Comparison of ENCODE assay signal across 8 cellular contexts in the genomic region with DNA sequence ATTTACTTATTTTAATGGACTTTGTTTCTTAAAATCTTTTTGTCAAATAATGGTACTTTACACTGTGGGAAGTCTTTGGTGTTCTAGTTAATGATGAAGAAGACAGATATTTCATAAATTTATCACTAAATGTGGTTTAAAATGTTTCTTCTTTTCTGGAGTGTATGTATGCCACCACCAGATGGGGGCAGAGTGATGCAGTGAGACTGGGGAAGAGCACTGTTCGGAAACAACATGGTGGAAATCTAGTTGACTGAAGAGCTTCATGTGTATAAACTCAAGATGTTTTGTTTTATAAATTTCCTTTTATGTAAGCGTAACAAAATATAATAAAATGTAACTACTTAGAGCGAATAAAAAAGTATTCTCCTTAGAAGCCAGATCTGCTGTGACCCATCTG.
DNase-seq lines count a peak whose midpoint lies in the region; ATAC-seq and TF ChIP-seq lines count a peak whose summit lies in the region.

No MANE protein-coding gene starts in this region.

- H3K4me3 ChIP-seq in brain microvascular endothelial cell (ENCODE audit: low read depth, low read length): no peak overlapping the region

- in situ Hi-C loops in brain microvascular endothelial cell (cut with HindIII; ENCODE audit: low pct_ligation_motif_present, low sequenced_read_pairs): loop anchor here (25.0 kb wide), 1 partner anchor 260 kb away; no protein-coding TSS in a partner anchor

- H3K4me3 Mint-ChIP-seq in progenitor cell of endocrine pancreas (ENCODE audit: low read depth): no peak overlapping the region

- DNase-seq in NCI-H2227 (lab: John Stamatoyannopoulos, UW; ENCODE audit: unreplicated experiment): peak; percentile 21
- DNase-seq in NCI-H2227 treated with DMSO at 0.1 percent for 48 hours (lab: John Stamatoyannopoulos, UW): no peak
- DNase-seq in NCI-H146 (lab: John Stamatoyannopoulos, UW): peak; percentile 46
- DNase-seq in brain microvascular endothelial cell: peak; percentile 33
- no peak for DNase-seq in progenitor cell of endocrine pancreas (ENCODE audit: low spot score, unreplicated experiment)

- H3K27ac Mint-ChIP-seq in progenitor cell of endocrine pancreas: no peak overlapping the region

- no peaks in the 10 kb centered on the region for H3K36me3 ChIP-seq in brain microvascular endothelial cell (replicated peaks)

- TF ChIP-seq CTCF in brain microvascular endothelial cell (IDR thresholded peaks at IDR 0.05; ENCODE audit: low read depth, low read length, missing control alignments) (peak; percentile 80), progenitor cell of endocrine pancreas (IDR thresholded peaks at IDR 0.05; ENCODE audit: unreplicated experiment) (peak; percentile 45)

- no peaks in the 10 kb centered on the region for H3K27me3 Mint-ChIP-seq in progenitor cell of endocrine pancreas

- no peaks in the 10 kb centered on the region for H3K27me3 ChIP-seq in brain microvascular endothelial cell (replicated peaks)

- no peaks in the 10 kb centered on the region for H3K36me3 Mint-ChIP-seq in progenitor cell of endocrine pancreas (ENCODE audit: insufficient read depth)

- H3K4me1 Mint-ChIP-seq in progenitor cell of endocrine pancreas (ENCODE audit: low read depth): no peaks in the 10 kb centered on the region

- ATAC-seq in HG02973 (IDR thresholded peaks at IDR 0.05; ENCODE audit: unreplicated experiment) (no peak), HG02885 (IDR thresholded peaks at IDR 0.05; ENCODE audit: poor library complexity, unreplicated experiment) (no peak), GM21381 (IDR thresholded peaks at IDR 0.05; ENCODE audit: unreplicated experiment) (no peak)

- H3K27ac ChIP-seq in brain microvascular endothelial cell: no peak overlapping the region

- H3K9me3 Mint-ChIP-seq in progenitor cell of endocrine pancreas (ENCODE audit: low read depth): peaks cover 9% of the 10 kb centered on the region

Comparison
In these comparisons a context has a peak if more than half of its experiments do, and no peak if none do; other contexts are left out.
1. DNase-seq: peak in NCI-H2227 (single experiment), NCI-H146 (single experiment) and brain microvascular endothelial cell (single experiment); none in NCI-H2227 treated with DMSO at 0.1 percent for 48 hours (single experiment) and progenitor cell of endocrine pancreas (single experiment).